8 cellular contexts compared by ENCODE assay signal in the genomic region with DNA sequence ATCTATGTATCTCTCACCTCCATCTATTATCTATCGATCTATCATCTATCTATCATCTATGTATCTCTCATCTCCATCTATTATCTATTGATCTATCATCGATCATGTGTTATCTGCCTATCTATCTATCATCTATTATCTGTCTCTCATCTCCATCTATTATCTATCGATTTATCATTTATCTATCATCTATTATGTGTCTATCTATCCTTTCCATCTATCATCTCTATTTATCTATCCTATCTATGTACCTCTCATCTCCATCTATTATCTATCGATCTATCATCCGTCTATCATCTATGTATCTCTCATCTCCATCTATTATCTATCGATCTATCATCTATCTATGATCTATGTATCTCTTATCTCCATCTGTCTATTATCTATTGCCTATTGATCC.
"Had no signal": no experiment of that assay in that cellular context is flagged by ENCODE, and none has a peak within 500 bp of the region (broad histone marks: within the 10 kb centered on the region; RNA-seq: fewer than 3 reads in every experiment).

No MANE protein-coding gene starts in this region.

- H3K9ac ChIP-seq: KMS-11 had no signal

- H3K36me3 Mint-ChIP-seq: IgD-negative memory B cell had no signal

- DNase-seq: IMR-90, KBM-7, KG1 had no signal

- H3K27ac ChIP-seq: HL-60, KMS-11 had no signal

- H3K4me2 ChIP-seq: KMS-11 had no signal

- H3K4me1 Mint-ChIP-seq: IgD-negative memory B cell had no signal

- ATAC-seq: HepG2 had no signal

- H3K9me3 Mint-ChIP-seq: IgD-negative memory B cell had no signal

- H3K27ac Mint-ChIP-seq: IgD-negative memory B cell had no signal

- H3K4me3 Mint-ChIP-seq: IgD-negative memory B cell had no signal

- FAIRE-seq: HepG2, HTR-8/SVneo had no signal
